27 cellular contexts compared by ENCODE assay signal in the genomic region with DNA sequence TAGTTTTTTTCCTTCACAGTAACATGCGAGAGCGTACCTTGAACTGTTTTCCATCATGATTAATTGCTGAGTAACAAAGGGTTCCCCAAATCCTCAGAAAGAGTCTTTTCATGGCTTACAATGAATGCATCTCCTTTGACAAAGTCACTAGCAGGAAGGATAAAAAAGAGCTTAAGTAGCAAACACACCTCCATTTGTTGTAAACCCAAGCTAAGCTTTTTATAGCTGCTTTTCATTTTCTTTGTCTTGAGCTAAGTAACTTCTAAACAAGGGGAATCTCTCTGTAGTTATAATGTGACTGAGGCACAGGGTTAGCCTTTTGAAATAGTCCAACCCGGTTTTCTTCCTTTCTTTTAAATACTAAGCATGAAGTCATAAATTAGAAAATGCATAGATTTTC.
"Had no signal": no experiment of that assay in that cellular context is flagged by ENCODE, and none has a peak within 500 bp of the region (broad histone marks: within the 10 kb centered on the region; RNA-seq: fewer than 3 reads in every experiment).

No MANE protein-coding gene starts in this region.

- H3K4me1 ChIP-seq: ascending aorta, body of pancreas had no signal

- H3K9me3 ChIP-seq: ascending aorta, body of pancreas had no signal

- H3K36me3 ChIP-seq: ascending aorta had no signal

- H3K4me1 Mint-ChIP-seq: activated naive CD8-positive, alpha-beta T cell treated with anti-CD3 and anti-CD28 coated beads, Interleukin-2, amount 50 U/mL, for 24 hours had no signal

- H3K27me3 ChIP-seq: ascending aorta, body of pancreas had no signal

- DNase-seq: activated CD4-positive, alpha-beta T cell treated with anti-CD3 and anti-CD28 coated beads for 48 hours; activated CD4-positive, alpha-beta T cell treated with anti-CD3 and anti-CD28 coated beads, Interleukin-2, amount 50 U/mL, for 4 hours; activated CD4-positive, CD25-positive, alpha-beta regulatory T cell treated with anti-CD3 and anti-CD28 coated beads, Interleukin-2, amount 50 U/mL, for 72 hours; activated CD8-positive, alpha-beta memory T cell treated with anti-CD3 and anti-CD28 coated beads, Interleukin-2, amount 50 U/mL, for 48 hours; activated CD8-positive, alpha-beta T cell treated with anti-CD3 and anti-CD28 coated beads, Interleukin-2, amount 10 ng/mL, durations not matched to agents 7 days and 5 days; activated effector memory CD4-positive, alpha-beta T cell treated with Interleukin-2 at 50 U/mL for 16 hours; activated naive CD4-positive, alpha-beta T cell; activated naive CD8-positive, alpha-beta T cell treated with anti-CD3 and anti-CD28 coated beads, Interleukin-2, amount 50 U/mL, for 24 hours; activated T-cell treated with anti-CD3 and anti-CD28 coated beads, Interleukin-2, amount 50 U/mL, for 1 hour; amniotic stem cell; body of pancreas; central memory CD4-positive, alpha-beta T cell; Kasumi-1; NCI-H1105 treated with DMSO at 0.1 percent for 48 hours; NCI-H2029; NCI-H2107; NCI-H510A treated with DMSO at 0.1 percent for 48 hours; NCI-H748 treated with DMSO at 0.1 percent for 48 hours; OCI-M1; RPMI8226; T-helper 1 cell had no signal

- H3K9me3 Mint-ChIP-seq: activated T-helper 1 cell treated with anti-CD3 and anti-CD28 coated beads, Interleukin-12 subunit alpha, Interleukin-12 subunit beta, Interleukin-2, Interleukin-4 antibody, amounts not matched to agents 30 ng/mL and 10 ng/mL and 1 ng/mL, durations not matched to agents 14 hours and 24 hours and 36 hours had no signal

- H3K36me3 Mint-ChIP-seq: activated naive CD4-positive, alpha-beta T cell treated with anti-CD3 and anti-CD28 coated beads, Interleukin-2, amount 50 U/mL, for 72 hours had no signal

- H3K27ac Mint-ChIP-seq: activated CD8-positive, alpha-beta T cell treated with anti-CD3 and anti-CD28 coated beads, Interleukin-2, amount 10 ng/mL, durations not matched to agents 7 days and 5 days; activated naive CD4-positive, alpha-beta T cell treated with anti-CD3 and anti-CD28 coated beads, Interleukin-2, amount 50 U/mL, for 72 hours; activated naive CD8-positive, alpha-beta T cell treated with anti-CD3 and anti-CD28 coated beads, Interleukin-2, amount 50 U/mL, for 24 hours; activated T-helper 1 cell treated with anti-CD3 and anti-CD28 coated beads, Interleukin-12 subunit alpha, Interleukin-12 subunit beta, Interleukin-2, Interleukin-4 antibody, amounts not matched to agents 30 ng/mL and 10 ng/mL and 1 ng/mL, durations not matched to agents 14 hours and 24 hours and 36 hours had no signal

- ATAC-seq: activated CD8-positive, alpha-beta T cell treated with anti-CD3 and anti-CD28 coated beads, Interleukin-2, amount 10 ng/mL, durations not matched to agents 7 days and 5 days; activated naive CD4-positive, alpha-beta T cell treated with anti-CD3 and anti-CD28 coated beads, Interleukin-2, amount 50 U/mL, for 72 hours; activated naive CD8-positive, alpha-beta T cell treated with anti-CD3 and anti-CD28 coated beads, Interleukin-2, amount 50 U/mL, for 24 hours; body of pancreas; Panc1; Right ventricle myocardium inferior had no signal

- H3K27ac ChIP-seq: ascending aorta, body of pancreas, SK-N-MC had no signal

- H3K4me3 ChIP-seq: ascending aorta, body of pancreas, SK-N-MC had no signal

- H3K27me3 Mint-ChIP-seq: activated naive CD8-positive, alpha-beta T cell treated with anti-CD3 and anti-CD28 coated beads, Interleukin-2, amount 50 U/mL, for 24 hours had no signal

- H3K4me3 Mint-ChIP-seq: activated CD8-positive, alpha-beta T cell treated with anti-CD3 and anti-CD28 coated beads, Interleukin-2, amount 10 ng/mL, durations not matched to agents 7 days and 5 days; activated naive CD8-positive, alpha-beta T cell treated with anti-CD3 and anti-CD28 coated beads, Interleukin-2, amount 50 U/mL, for 24 hours; activated T-helper 1 cell treated with anti-CD3 and anti-CD28 coated beads, Interleukin-12 subunit alpha, Interleukin-12 subunit beta, Interleukin-2, Interleukin-4 antibody, amounts not matched to agents 30 ng/mL and 10 ng/mL and 1 ng/mL, durations not matched to agents 14 hours and 24 hours and 36 hours had no signal
